ENCODE assay signal across 2 cellular contexts in the genomic region with DNA sequence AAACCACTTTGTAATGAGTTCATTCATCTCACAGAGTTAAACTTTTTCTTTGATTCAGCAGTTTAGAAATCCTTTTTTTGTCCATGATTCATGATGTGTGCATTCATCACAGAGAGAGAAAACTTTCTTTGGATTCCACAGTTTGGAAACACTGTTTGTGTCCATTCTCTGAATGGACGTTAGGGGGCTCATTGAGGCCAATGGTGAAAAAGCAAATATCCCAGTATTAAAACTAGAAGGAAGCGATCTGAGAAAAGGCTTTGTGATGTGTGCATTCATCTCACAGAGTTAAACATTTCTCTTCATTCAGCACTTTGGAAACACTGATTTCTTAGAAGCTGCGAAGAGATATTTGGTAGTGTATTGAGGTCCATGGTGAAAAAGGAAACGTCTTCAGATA.
TF ChIP-seq lines count a peak whose summit lies in the region.

No MANE protein-coding gene starts in this region.

TF ChIP-seq in SK-N-SH, 30 proteins besides CTCF, POLR2A, EP300 and RAD21 (continued from another document):
- TF ChIP-seq, protein P1, sequence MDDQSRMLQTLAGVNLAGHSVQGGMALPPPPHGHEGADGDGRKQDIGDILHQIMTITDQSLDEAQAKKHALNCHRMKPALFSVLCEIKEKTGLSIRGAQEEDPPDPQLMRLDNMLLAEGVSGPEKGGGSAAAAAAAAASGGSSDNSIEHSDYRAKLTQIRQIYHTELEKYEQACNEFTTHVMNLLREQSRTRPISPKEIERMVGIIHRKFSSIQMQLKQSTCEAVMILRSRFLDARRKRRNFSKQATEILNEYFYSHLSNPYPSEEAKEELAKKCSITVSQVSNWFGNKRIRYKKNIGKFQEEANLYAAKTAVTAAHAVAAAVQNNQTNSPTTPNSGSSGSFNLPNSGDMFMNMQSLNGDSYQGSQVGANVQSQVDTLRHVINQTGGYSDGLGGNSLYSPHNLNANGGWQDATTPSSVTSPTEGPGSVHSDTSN (IDR thresholded peaks at IDR 0.05), result no peak
- TF ChIP-seq NFIC (IDR thresholded peaks at IDR 0.05; ENCODE audit: borderline replicate concordance) (no peak), TEAD4 (IDR thresholded peaks at IDR 0.05; ENCODE audit: borderline replicate concordance, insufficient read depth) (no peak), GABPA (IDR thresholded peaks at IDR 0.05; ENCODE audit: low read depth) (no peak), SIN3A (IDR thresholded peaks at IDR 0.05; ENCODE audit: borderline replicate concordance, low read depth, low read length) (no peak), EZH2phosphoT487 (IDR thresholded peaks at IDR 0.05; ENCODE audit: borderline replicate concordance, low read depth) (no peak), FOXJ3 (CRISPR knock-in tag; IDR thresholded peaks at IDR 0.05) (no peak)
- TF ChIP-seq, protein P2, sequence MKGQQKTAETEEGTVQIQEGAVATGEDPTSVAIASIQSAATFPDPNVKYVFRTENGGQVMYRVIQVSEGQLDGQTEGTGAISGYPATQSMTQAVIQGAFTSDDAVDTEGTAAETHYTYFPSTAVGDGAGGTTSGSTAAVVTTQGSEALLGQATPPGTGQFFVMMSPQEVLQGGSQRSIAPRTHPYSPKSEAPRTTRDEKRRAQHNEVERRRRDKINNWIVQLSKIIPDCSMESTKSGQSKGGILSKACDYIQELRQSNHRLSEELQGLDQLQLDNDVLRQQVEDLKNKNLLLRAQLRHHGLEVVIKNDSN (IDR thresholded peaks at IDR 0.05; ENCODE audit: borderline replicate concordance, low read depth), result no peak
TF ChIP-seq in SK-N-SH: peak in this region for 0.

TF ChIP-seq in SK-N-SH treated with all-trans-retinoic acid at 6 μM for 48 hours, 23 proteins besides CTCF, POLR2A, EP300 and RAD21 (continued from another document):
- no peak for TF ChIP-seq PPARA (CRISPR knock-in tag; IDR thresholded peaks at IDR 0.05; ENCODE audit: borderline replicate concordance)
- TF ChIP-seq, protein P3, sequence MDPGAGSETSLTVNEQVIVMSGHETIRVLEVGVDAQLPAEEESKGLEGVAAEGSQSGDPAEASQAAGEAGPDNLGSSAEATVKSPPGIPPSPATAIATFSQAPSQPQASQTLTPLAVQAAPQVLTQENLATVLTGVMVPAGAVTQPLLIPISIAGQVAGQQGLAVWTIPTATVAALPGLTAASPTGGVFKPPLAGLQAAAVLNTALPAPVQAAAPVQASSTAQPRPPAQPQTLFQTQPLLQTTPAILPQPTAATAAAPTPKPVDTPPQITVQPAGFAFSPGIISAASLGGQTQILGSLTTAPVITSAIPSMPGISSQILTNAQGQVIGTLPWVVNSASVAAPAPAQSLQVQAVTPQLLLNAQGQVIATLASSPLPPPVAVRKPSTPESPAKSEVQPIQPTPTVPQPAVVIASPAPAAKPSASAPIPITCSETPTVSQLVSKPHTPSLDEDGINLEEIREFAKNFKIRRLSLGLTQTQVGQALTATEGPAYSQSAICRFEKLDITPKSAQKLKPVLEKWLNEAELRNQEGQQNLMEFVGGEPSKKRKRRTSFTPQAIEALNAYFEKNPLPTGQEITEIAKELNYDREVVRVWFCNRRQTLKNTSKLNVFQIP (CRISPR knock-in tag; IDR thresholded peaks at IDR 0.05; ENCODE audit: borderline replicate concordance, low read depth), result no peak
- TF ChIP-seq, protein P4, sequence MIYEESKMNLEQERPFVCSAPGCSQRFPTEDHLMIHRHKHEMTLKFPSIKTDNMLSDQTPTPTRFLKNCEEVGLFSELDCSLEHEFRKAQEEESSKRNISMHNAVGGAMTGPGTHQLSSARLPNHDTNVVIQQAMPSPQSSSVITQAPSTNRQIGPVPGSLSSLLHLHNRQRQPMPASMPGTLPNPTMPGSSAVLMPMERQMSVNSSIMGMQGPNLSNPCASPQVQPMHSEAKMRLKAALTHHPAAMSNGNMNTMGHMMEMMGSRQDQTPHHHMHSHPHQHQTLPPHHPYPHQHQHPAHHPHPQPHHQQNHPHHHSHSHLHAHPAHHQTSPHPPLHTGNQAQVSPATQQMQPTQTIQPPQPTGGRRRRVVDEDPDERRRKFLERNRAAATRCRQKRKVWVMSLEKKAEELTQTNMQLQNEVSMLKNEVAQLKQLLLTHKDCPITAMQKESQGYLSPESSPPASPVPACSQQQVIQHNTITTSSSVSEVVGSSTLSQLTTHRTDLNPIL (CRISPR knock-in tag; IDR thresholded peaks at IDR 0.05; ENCODE audit: low read depth), result no peak
- TF ChIP-seq ZNF565 (CRISPR knock-in tag; conservative IDR thresholded peaks at IDR 0.05; ENCODE audit: low read depth), result no peak
- no peak for TF ChIP-seq ZNF70 (CRISPR knock-in tag; IDR thresholded peaks at IDR 0.05)
- no peak for TF ChIP-seq BACH2 (CRISPR knock-in tag; IDR thresholded peaks at IDR 0.05; ENCODE audit: borderline replicate concordance)
- no peak for TF ChIP-seq GLIS3 (CRISPR knock-in tag; IDR thresholded peaks at IDR 0.05)
- TF ChIP-seq ZFP3 (CRISPR knock-in tag; IDR thresholded peaks at IDR 0.05), result no peak
- TF ChIP-seq, protein P5, sequence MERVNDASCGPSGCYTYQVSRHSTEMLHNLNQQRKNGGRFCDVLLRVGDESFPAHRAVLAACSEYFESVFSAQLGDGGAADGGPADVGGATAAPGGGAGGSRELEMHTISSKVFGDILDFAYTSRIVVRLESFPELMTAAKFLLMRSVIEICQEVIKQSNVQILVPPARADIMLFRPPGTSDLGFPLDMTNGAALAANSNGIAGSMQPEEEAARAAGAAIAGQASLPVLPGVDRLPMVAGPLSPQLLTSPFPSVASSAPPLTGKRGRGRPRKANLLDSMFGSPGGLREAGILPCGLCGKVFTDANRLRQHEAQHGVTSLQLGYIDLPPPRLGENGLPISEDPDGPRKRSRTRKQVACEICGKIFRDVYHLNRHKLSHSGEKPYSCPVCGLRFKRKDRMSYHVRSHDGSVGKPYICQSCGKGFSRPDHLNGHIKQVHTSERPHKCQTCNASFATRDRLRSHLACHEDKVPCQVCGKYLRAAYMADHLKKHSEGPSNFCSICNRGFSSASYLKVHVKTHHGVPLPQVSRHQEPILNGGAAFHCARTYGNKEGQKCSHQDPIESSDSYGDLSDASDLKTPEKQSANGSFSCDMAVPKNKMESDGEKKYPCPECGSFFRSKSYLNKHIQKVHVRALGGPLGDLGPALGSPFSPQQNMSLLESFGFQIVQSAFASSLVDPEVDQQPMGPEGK (CRISPR knock-in tag; IDR thresholded peaks at IDR 0.05; ENCODE audit: borderline replicate concordance), result no peak
- no peak for TF ChIP-seq CSDC2 (CRISPR knock-in tag; IDR thresholded peaks at IDR 0.05)
- no peak for TF ChIP-seq ISL1 (CRISPR knock-in tag; IDR thresholded peaks at IDR 0.05)
